13 cellular contexts compared by ENCODE assay signal in the genomic region with DNA sequence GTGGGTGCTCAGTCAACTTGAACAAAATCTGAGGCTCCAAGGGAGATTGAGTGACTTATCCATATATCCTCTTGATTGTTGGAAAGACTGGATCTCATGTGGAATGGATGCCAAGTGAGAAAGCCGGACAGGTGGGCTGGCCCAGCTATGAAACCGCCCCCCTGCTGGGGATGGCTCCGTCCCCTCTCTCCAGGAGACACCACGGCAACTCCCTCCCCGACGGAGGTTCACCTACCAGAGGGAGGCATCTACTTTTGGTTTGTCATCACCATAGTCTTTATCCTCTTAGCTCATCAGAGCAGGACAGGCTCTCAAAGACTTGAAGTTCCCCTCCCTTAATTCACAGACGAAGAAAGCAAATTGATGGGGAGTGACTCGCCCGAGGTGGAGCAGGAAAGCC. TPM values are rescaled to one million over a fixed set of nuclear protein-coding genes. Genes with fewer than 3 reads are reported as not detected.
"Had no signal": no experiment of that assay in that cellular context is flagged by ENCODE, and none has a peak within 500 bp of the region (broad histone marks: within the 10 kb centered on the region; RNA-seq: fewer than 3 reads in every experiment).

No MANE protein-coding gene starts in this region.

- H3K4me3 ChIP-seq: upper lobe of right lung had no signal

- H3K4me3 Mint-ChIP-seq: activated CD4-positive, alpha-beta T cell treated with anti-CD3 and anti-CD28 coated beads for 36 hours; activated CD8-positive, alpha-beta T cell treated with anti-CD3 and anti-CD28 coated beads for 36 hours; activated naive CD4-positive, alpha-beta T cell treated with anti-CD3 and anti-CD28 coated beads, Interleukin-2, amount 50 U/mL, for 24 hours had no signal

- H3K9me3 Mint-ChIP-seq: activated CD8-positive, alpha-beta T cell treated with anti-CD3 and anti-CD28 coated beads for 36 hours; activated naive CD4-positive, alpha-beta T cell treated with anti-CD3 and anti-CD28 coated beads, Interleukin-2, amount 50 U/mL, for 24 hours had no signal

- H3K9me3 ChIP-seq: upper lobe of right lung had no signal

- DNase-seq: activated CD4-positive, alpha-beta T cell treated with anti-CD3 and anti-CD28 coated beads for 36 hours; activated CD8-positive, alpha-beta T cell treated with anti-CD3 and anti-CD28 coated beads for 36 hours; amygdala; brain microvascular endothelial cell; cerebellar nuclear complex; dermis blood vessel endothelial cell; small intestine; stimulated activated naive CD4-positive, alpha-beta T cell treated with Interleukin-2 at 50 U/mL for 16 hours; T1000 had no signal

- H3K27ac ChIP-seq: brain microvascular endothelial cell, parathyroid adenoma, upper lobe of right lung, VCaP had no signal

- H3K36me3 ChIP-seq: brain microvascular endothelial cell had no signal

- H3K27me3 ChIP-seq: brain microvascular endothelial cell, upper lobe of right lung had no signal

- ATAC-seq: activated CD4-positive, alpha-beta T cell treated with anti-CD3 and anti-CD28 coated beads for 36 hours; activated CD8-positive, alpha-beta T cell treated with anti-CD3 and anti-CD28 coated beads for 36 hours; upper lobe of right lung had no signal

- H3K27me3 Mint-ChIP-seq: activated CD4-positive, alpha-beta T cell treated with anti-CD3 and anti-CD28 coated beads for 36 hours; activated CD8-positive, alpha-beta T cell treated with anti-CD3 and anti-CD28 coated beads for 36 hours; activated naive CD4-positive, alpha-beta T cell treated with anti-CD3 and anti-CD28 coated beads, Interleukin-2, amount 50 U/mL, for 24 hours had no signal

RNA-seq across cellular contexts. Expression of a gene that starts 4.1 kb away (rescaled TPM):
- total RNA-seq: activated CD4-positive, alpha-beta T cell treated with anti-CD3 and anti-CD28 coated beads for 36 hours; activated CD8-positive, alpha-beta T cell treated with anti-CD3 and anti-CD28 coated beads for 36 hours; dermis blood vessel endothelial cell had no signal
